Comparison of ENCODE assay signal across 1 cellular context in the genomic region with DNA sequence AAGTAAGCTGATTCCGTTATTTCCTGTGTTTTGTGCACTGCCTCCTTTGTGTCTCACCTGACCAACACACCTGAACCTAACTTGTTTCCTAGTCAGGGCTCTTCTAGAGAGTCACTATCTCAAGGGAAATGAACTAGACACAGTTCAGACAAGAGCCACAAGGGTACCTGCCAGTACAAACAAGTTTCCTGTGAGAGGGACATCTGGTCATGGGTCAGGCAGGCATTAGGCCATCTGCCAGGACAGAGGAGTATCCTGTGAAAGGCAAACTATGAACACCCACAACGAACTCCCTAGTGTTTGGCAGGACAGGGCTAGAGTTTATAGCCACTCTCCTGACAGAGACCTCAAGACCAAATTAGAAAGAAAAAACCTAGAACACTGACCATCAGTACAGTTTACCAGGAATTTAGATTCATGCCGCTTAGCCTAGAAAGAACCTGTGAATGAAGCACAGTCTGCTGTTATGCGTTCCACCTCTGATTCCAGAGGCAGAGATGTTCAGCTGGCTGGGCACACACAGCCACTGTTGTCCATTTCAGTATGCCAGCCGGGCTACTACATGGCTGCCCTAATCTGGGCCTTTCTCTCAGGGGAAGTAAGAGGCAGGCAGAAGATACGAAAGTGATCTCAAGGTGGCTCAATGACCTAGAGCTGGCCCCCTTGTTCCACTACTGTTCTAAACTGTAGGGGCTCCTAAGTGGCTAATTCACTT.
TF ChIP-seq lines count a peak whose summit lies in the region.

No MANE protein-coding gene starts in this region.

TF ChIP-seq in GM12878, 131 proteins besides CTCF, POLR2A, EP300 and RAD21:
- TF ChIP-seq MEF2B (IDR thresholded peaks at IDR 0.05; ENCODE audit: partially characterized antibody, poor library complexity, severe bottlenecking) (no peak), CHD1 (IDR thresholded peaks at IDR 0.05; ENCODE audit: low read depth, low read length) (no peak), ZNF217 (IDR thresholded peaks at IDR 0.05) (no peak), RBBP5 (conservative IDR thresholded peaks at IDR 0.05) (no peak), MEF2A (IDR thresholded peaks at IDR 0.05; ENCODE audit: insufficient read depth, low read depth, low read length) (no peak), RAD51 (IDR thresholded peaks at IDR 0.05) (no peak), GABPA (IDR thresholded peaks at IDR 0.05; ENCODE audit: low read depth) (no peak), BHLHE40 (IDR thresholded peaks at IDR 0.05; ENCODE audit: borderline replicate concordance in 1 of 2, low read depth in 2 of 2, low read length in 1 of 2) (no peak), CBX3 (IDR thresholded peaks at IDR 0.05; ENCODE audit: borderline replicate concordance, low read depth) (no peak)
- TF ChIP-seq, protein P1, sequence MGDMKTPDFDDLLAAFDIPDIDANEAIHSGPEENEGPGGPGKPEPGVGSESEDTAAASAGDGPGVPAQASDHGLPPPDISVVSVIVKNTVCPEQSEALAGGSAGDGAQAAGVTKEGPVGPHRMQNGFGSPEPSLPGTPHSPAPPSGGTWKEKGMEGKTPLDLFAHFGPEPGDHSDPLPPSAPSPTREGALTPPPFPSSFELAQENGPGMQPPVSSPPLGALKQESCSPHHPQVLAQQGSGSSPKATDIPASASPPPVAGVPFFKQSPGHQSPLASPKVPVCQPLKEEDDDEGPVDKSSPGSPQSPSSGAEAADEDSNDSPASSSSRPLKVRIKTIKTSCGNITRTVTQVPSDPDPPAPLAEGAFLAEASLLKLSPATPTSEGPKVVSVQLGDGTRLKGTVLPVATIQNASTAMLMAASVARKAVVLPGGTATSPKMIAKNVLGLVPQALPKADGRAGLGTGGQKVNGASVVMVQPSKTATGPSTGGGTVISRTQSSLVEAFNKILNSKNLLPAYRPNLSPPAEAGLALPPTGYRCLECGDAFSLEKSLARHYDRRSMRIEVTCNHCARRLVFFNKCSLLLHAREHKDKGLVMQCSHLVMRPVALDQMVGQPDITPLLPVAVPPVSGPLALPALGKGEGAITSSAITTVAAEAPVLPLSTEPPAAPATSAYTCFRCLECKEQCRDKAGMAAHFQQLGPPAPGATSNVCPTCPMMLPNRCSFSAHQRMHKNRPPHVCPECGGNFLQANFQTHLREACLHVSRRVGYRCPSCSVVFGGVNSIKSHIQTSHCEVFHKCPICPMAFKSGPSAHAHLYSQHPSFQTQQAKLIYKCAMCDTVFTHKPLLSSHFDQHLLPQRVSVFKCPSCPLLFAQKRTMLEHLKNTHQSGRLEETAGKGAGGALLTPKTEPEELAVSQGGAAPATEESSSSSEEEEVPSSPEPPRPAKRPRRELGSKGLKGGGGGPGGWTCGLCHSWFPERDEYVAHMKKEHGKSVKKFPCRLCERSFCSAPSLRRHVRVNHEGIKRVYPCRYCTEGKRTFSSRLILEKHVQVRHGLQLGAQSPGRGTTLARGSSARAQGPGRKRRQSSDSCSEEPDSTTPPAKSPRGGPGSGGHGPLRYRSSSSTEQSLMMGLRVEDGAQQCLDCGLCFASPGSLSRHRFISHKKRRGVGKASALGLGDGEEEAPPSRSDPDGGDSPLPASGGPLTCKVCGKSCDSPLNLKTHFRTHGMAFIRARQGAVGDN (IDR thresholded peaks at IDR 0.05), result no peak
- TF ChIP-seq, protein P2, sequence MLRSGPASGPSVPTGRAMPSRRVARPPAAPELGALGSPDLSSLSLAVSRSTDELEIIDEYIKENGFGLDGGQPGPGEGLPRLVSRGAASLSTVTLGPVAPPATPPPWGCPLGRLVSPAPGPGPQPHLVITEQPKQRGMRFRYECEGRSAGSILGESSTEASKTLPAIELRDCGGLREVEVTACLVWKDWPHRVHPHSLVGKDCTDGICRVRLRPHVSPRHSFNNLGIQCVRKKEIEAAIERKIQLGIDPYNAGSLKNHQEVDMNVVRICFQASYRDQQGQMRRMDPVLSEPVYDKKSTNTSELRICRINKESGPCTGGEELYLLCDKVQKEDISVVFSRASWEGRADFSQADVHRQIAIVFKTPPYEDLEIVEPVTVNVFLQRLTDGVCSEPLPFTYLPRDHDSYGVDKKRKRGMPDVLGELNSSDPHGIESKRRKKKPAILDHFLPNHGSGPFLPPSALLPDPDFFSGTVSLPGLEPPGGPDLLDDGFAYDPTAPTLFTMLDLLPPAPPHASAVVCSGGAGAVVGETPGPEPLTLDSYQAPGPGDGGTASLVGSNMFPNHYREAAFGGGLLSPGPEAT (IDR thresholded peaks at IDR 0.05; ENCODE audit: low read depth), result no peak
